Comparison of ENCODE assay signal across 13 cellular contexts in the genomic region with DNA sequence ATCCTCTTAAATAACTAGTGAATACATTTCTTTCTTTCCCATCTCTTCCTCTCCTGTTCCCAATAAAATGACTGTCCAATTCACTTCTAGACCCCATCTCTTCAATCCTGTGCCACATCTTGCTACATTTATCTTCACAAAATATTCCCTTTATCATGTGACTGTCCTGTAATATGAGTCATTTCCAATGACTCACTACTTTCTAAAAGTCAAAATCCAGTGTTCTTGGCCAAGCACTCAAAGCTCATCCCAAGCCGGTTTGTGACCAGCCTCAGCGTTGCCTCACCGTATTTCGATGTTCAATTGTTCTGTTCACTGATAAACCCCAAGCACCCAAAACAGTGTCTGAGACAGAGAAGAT.
A peak's percentile ranks its signal among the peaks of the same experiment; 100 is the strongest.
DNase-seq lines count a peak whose midpoint lies in the region; ATAC-seq and TF ChIP-seq lines count a peak whose summit lies in the region.
"Had no signal": no experiment of that assay in that cellular context is flagged by ENCODE, and none has a peak within 500 bp of the region (broad histone marks: within the 10 kb centered on the region; RNA-seq: fewer than 3 reads in every experiment).

No MANE protein-coding gene starts in this region.

- H3K27me3 ChIP-seq in lower lobe of right lung (ENCODE audit: low read depth), result no peaks in the 10 kb centered on the region

- ATAC-seq in lower lobe of right lung (peak in 1 of 2 donors; percentile 27), HG02973 (IDR thresholded peaks at IDR 0.05; ENCODE audit: unreplicated experiment) (no peak)
- ATAC-seq: T-helper 17 cell had no signal

- peaks cover 71% of the 10 kb centered on the region for H3K4me1 ChIP-seq in lower lobe of right lung

- peak overlapping the region; percentile 48 for H3K27ac ChIP-seq in lower lobe of right lung

- TF ChIP-seq CTCF in epithelial cell of esophagus (IDR thresholded peaks at IDR 0.05; ENCODE audit: insufficient read depth, low read depth, low read length, missing control alignments), result no peak
- TF ChIP-seq CTCF in lower lobe of right lung (IDR thresholded peaks at IDR 0.05), result no peak

- intact Hi-C loops in lower lobe of right lung (cut with DNase I), result no loop called here
- intact Hi-C loops in activated T-helper 1 cell treated with anti-CD3 and anti-CD28 coated beads, Interleukin-12 subunit alpha, Interleukin-12 subunit beta, Interleukin-2, Interleukin-4 antibody, amounts not matched to agents 30 ng/mL and 10 ng/mL and 1 ng/mL, durations not matched to agents 14 hours and 24 hours and 36 hours (cut with micrococcal nuclease), result no loop called here

- H3K27ac Mint-ChIP-seq in activated T-helper 1 cell treated with anti-CD3 and anti-CD28 coated beads, Interleukin-12 subunit alpha, Interleukin-12 subunit beta, Interleukin-2, Interleukin-4 antibody, amounts not matched to agents 30 ng/mL and 10 ng/mL and 1 ng/mL, durations not matched to agents 14 hours and 24 hours and 36 hours, result no peak overlapping the region
- H3K27ac Mint-ChIP-seq: T-helper 17 cell had no signal

- no peaks in the 10 kb centered on the region for H3K9me3 ChIP-seq in lower lobe of right lung

- DNase-seq in SIG-M5 treated with dmso at 0.1 percent for 504 hours (lab: John Stamatoyannopoulos, UW; ENCODE audit: unreplicated experiment) (peak; percentile 10), SIG-M5 (lab: John Stamatoyannopoulos, UW) (no peak), epithelial cell of esophagus (ENCODE audit: low read depth) (peak; percentile 88), lower lobe of right lung (no peak), NCI-H1048 (lab: John Stamatoyannopoulos, UW) (no peak), NOMO-1 treated with dmso at 0.1 percent for 144 hours (lab: John Stamatoyannopoulos, UW; ENCODE audit: unreplicated experiment) (no peak)
- DNase-seq in activated T-helper 1 cell treated with anti-CD3 and anti-CD28 coated beads, Interleukin-12 subunit alpha, Interleukin-12 subunit beta, Interleukin-2, Interleukin-4 antibody, amounts not matched to agents 30 ng/mL and 10 ng/mL and 1 ng/mL, durations not matched to agents 14 hours and 24 hours and 36 hours (ENCODE audit: low spot score), result no peak
- DNase-seq: activated CD8-positive, alpha-beta memory T cell treated with anti-CD3 and anti-CD28 coated beads, Interleukin-2, amount 50 U/mL, for 4 hours; central memory CD4-positive, alpha-beta T cell; GF-D8; posterior cingulate gyrus; T-helper 17 cell had no signal

- no peaks in the 10 kb centered on the region for H3K36me3 Mint-ChIP-seq in activated T-helper 1 cell treated with anti-CD3 and anti-CD28 coated beads, Interleukin-12 subunit alpha, Interleukin-12 subunit beta, Interleukin-2, Interleukin-4 antibody, amounts not matched to agents 30 ng/mL and 10 ng/mL and 1 ng/mL, durations not matched to agents 14 hours and 24 hours and 36 hours (ENCODE audit: low read depth)

- H3K4me3 ChIP-seq in epithelial cell of esophagus (ENCODE audit: low read length) (no peak overlapping the region), lower lobe of right lung (no peak overlapping the region)

- peaks cover 14% of the 10 kb centered on the region for H3K27me3 Mint-ChIP-seq in activated T-helper 1 cell treated with anti-CD3 and anti-CD28 coated beads, Interleukin-12 subunit alpha, Interleukin-12 subunit beta, Interleukin-2, Interleukin-4 antibody, amounts not matched to agents 30 ng/mL and 10 ng/mL and 1 ng/mL, durations not matched to agents 14 hours and 24 hours and 36 hours (ENCODE audit: insufficient read depth)

- peaks cover 5% of the 10 kb centered on the region for H3K4me1 Mint-ChIP-seq in activated T-helper 1 cell treated with anti-CD3 and anti-CD28 coated beads, Interleukin-12 subunit alpha, Interleukin-12 subunit beta, Interleukin-2, Interleukin-4 antibody, amounts not matched to agents 30 ng/mL and 10 ng/mL and 1 ng/mL, durations not matched to agents 14 hours and 24 hours and 36 hours (ENCODE audit: low read depth)

- no peak overlapping the region for H3K4me3 Mint-ChIP-seq in activated T-helper 1 cell treated with anti-CD3 and anti-CD28 coated beads, Interleukin-12 subunit alpha, Interleukin-12 subunit beta, Interleukin-2, Interleukin-4 antibody, amounts not matched to agents 30 ng/mL and 10 ng/mL and 1 ng/mL, durations not matched to agents 14 hours and 24 hours and 36 hours
- H3K4me3 Mint-ChIP-seq: T-helper 17 cell had no signal

- H3K9me3 Mint-ChIP-seq in activated T-helper 1 cell treated with anti-CD3 and anti-CD28 coated beads, Interleukin-12 subunit alpha, Interleukin-12 subunit beta, Interleukin-2, Interleukin-4 antibody, amounts not matched to agents 30 ng/mL and 10 ng/mL and 1 ng/mL, durations not matched to agents 14 hours and 24 hours and 36 hours, result no peaks in the 10 kb centered on the region

- no peaks in the 10 kb centered on the region for H3K36me3 ChIP-seq in lower lobe of right lung

Comparison
In these comparisons a context has a peak if more than half of its experiments do, and no peak if none do; other contexts are left out.
1. DNase-seq: peak in SIG-M5 treated with dmso at 0.1 percent for 504 hours (single experiment) and epithelial cell of esophagus (single experiment); none in SIG-M5 (single experiment), lower lobe of right lung (single experiment), NCI-H1048 (single experiment), NOMO-1 treated with dmso at 0.1 percent for 144 hours (single experiment) and activated T-helper 1 cell treated with anti-CD3 and anti-CD28 coated beads, Interleukin-12 subunit alpha, Interleukin-12 subunit beta, Interleukin-2, Interleukin-4 antibody, amounts not matched to agents 30 ng/mL and 10 ng/mL and 1 ng/mL, durations not matched to agents 14 hours and 24 hours and 36 hours (single experiment).